ENCODE assay signal across 22 cellular contexts in genomic region chr18:77737412-77737811, GRCh38.
"Had no signal": no experiment of that assay in that cellular context is flagged by ENCODE, and none has a peak within 500 bp of the region (broad histone marks: within the 10 kb centered on the region; RNA-seq: fewer than 3 reads in every experiment).

No MANE protein-coding gene starts in this region.

- ATAC-seq: effector memory CD8-positive, alpha-beta T cell; foreskin keratinocyte; left cardiac atrium; left ventricle myocardium superior; natural killer cell treated with Interleukin-12 subunit alpha and Interleukin-12 subunit beta and Interleukin-15 and Interleukin-18, amount 100 ng/mL, for 72 hours; right cardiac atrium; stimulated activated naive CD8-positive, alpha-beta T cell treated with anti-CD3 and anti-CD28 coated beads, Interleukin-15, Interleukin-2, amounts not matched to agents 100 U/mL and 50 U/mL, for 24 hours had no signal

- DNase-seq: effector memory CD8-positive, alpha-beta T cell; foreskin keratinocyte; immature natural killer cell; kidney; left cardiac atrium; left ventricle myocardium superior; mesenchymal stem cell; midbrain; nucleus accumbens; ovary; right cardiac atrium; stimulated activated CD4-positive, alpha-beta T cell treated with anti-CD3 and anti-CD28 coated beads, Interleukin-2, amount 100 ng/mL, for 48 hours; stimulated activated naive CD8-positive, alpha-beta T cell treated with anti-CD3 and anti-CD28 coated beads, Interleukin-15, Interleukin-2, amounts not matched to agents 100 U/mL and 50 U/mL, for 24 hours; tibial artery; upper lobe of left lung had no signal

- H3K4me3 ChIP-seq: lung, neural progenitor cell, ovary, smooth muscle cell, tibial artery, upper lobe of left lung, vagina had no signal

- H3K27me3 Mint-ChIP-seq: dendritic cell treated with granulocyte-macrophage colony-stimulating factor and Interleukin-4, amounts not matched to agents 40 ng/mL and 50 ng/mL, for 4 days had no signal

- H3K36me3 ChIP-seq: neural progenitor cell, ovary, tibial artery, upper lobe of left lung, vagina had no signal

- H3K27me3 ChIP-seq: foreskin keratinocyte, neural progenitor cell, ovary, tibial artery, upper lobe of left lung, vagina had no signal

- H3K9me3 Mint-ChIP-seq: dendritic cell treated with granulocyte-macrophage colony-stimulating factor and Interleukin-4, amounts not matched to agents 40 ng/mL and 50 ng/mL, for 4 days; effector memory CD8-positive, alpha-beta T cell; natural killer cell treated with Interleukin-12 subunit alpha and Interleukin-12 subunit beta and Interleukin-15 and Interleukin-18, amount 100 ng/mL, for 72 hours; neural progenitor cell had no signal

- H3K27ac ChIP-seq: foreskin keratinocyte, neural progenitor cell, ovary, tibial artery, upper lobe of left lung, vagina had no signal

- H3K4me1 ChIP-seq: foreskin keratinocyte, neural progenitor cell, tibial artery, upper lobe of left lung, vagina had no signal

- H3K9me3 ChIP-seq: ovary, tibial artery, upper lobe of left lung, vagina had no signal

- H3K36me3 Mint-ChIP-seq: immature natural killer cell; natural killer cell treated with Interleukin-12 subunit alpha and Interleukin-12 subunit beta and Interleukin-15 and Interleukin-18, amount 100 ng/mL, for 72 hours; neural progenitor cell had no signal

- H3K27ac Mint-ChIP-seq: dendritic cell treated with granulocyte-macrophage colony-stimulating factor and Interleukin-4, amounts not matched to agents 40 ng/mL and 50 ng/mL, for 4 days; effector memory CD8-positive, alpha-beta T cell; immature natural killer cell; natural killer cell treated with Interleukin-12 subunit alpha and Interleukin-12 subunit beta and Interleukin-15 and Interleukin-18, amount 100 ng/mL, for 72 hours; neural progenitor cell; progenitor cell of endocrine pancreas had no signal

- H3K9ac ChIP-seq: neural progenitor cell had no signal

- H3K4me3 Mint-ChIP-seq: dendritic cell treated with granulocyte-macrophage colony-stimulating factor and Interleukin-4, amounts not matched to agents 40 ng/mL and 50 ng/mL, for 4 days; effector memory CD8-positive, alpha-beta T cell; immature natural killer cell; natural killer cell treated with Interleukin-12 subunit alpha and Interleukin-12 subunit beta and Interleukin-15 and Interleukin-18, amount 100 ng/mL, for 72 hours; neural progenitor cell had no signal
